In genomic region chr18:23650963-23651927, GRCh38 we compare ENCODE assay signal across 1 cellular context.
TF ChIP-seq lines count a peak whose summit lies in the region.

No MANE protein-coding gene starts in this region.

TF ChIP-seq in HepG2, 621 proteins besides CTCF, POLR2A, EP300 and RAD21:
- TF ChIP-seq BCL6 (CRISPR knock-in tag; IDR thresholded peaks at IDR 0.05) (0 out of 2 replicates have a peak, but pooled peaks have one; percentile 21), SOX5 (CRISPR knock-in tag; IDR thresholded peaks at IDR 0.05; ENCODE audit: borderline replicate concordance) (peak; percentile 63; the same call in 1 of the 2 replicates), FOSL2 (CRISPR knock-in tag; IDR thresholded peaks at IDR 0.05) (0 out of 2 replicates have a peak, but pooled peaks have one; percentile 27), ZNF577 (CRISPR knock-in tag; IDR thresholded peaks at IDR 0.05; ENCODE audit: borderline replicate concordance, low read depth) (no peak), SOX6 (IDR thresholded peaks at IDR 0.05) (no peak), SOX6 (CRISPR knock-in tag; IDR thresholded peaks at IDR 0.05) (peak; percentile 47; the same call in 1 of the 2 replicates), SMAD1 (CRISPR knock-in tag; IDR thresholded peaks at IDR 0.05; ENCODE audit: borderline replicate concordance, low read depth) (no peak), CEBPB (IDR thresholded peaks at IDR 0.05; ENCODE audit: borderline replicate concordance, low read depth, low read length) (peak; percentile 72; the same call in 1 of the 2 replicates), SOX13 (IDR thresholded peaks at IDR 0.05) (peak; percentile 50; the same call in 1 of the 2 replicates), SOX13 (CRISPR knock-in tag; conservative IDR thresholded peaks at IDR 0.05 in 1 of 2, IDR thresholded peaks at IDR 0.05 in 1 of 2) (peak in 1 of 2 experiments; percentile 87; a peak in 2 of 4 replicates)
